10 cellular contexts compared by ENCODE assay signal in genomic region chr18:13465126-13465446, GRCh38.
DNase-seq lines count a peak whose midpoint lies in the region; ATAC-seq and TF ChIP-seq lines count a peak whose summit lies in the region.
"Had no signal": no experiment of that assay in that cellular context is flagged by ENCODE, and none has a peak within 500 bp of the region (broad histone marks: within the 10 kb centered on the region; RNA-seq: fewer than 3 reads in every experiment).

No MANE protein-coding gene starts in this region.

- peaks cover 18 to 40% (median 31%) of the 10 kb centered on the region in 11 experiments; a peak in 21 of 22 replicates for H3K9me3 ChIP-seq in BLaER1 treated with 17β-estradiol and CSF1 and Interleukin-3, amounts not matched to agents 10 nM and 100 nM (replicated peaks in 1 of 11)
- H3K9me3 ChIP-seq in esophagus squamous epithelium: no peaks in the 10 kb centered on the region
- no peaks in the 10 kb centered on the region for H3K9me3 ChIP-seq in hepatocyte (ENCODE audit: low read depth)

- no peak for TF ChIP-seq CTCF in esophagus squamous epithelium (IDR thresholded peaks at IDR 0.05)
- no peak for TF ChIP-seq CTCF in hepatocyte (IDR thresholded peaks at IDR 0.05; ENCODE audit: poor library complexity)

- H3K4me3 ChIP-seq in BLaER1 treated with 17β-estradiol and CSF1 and Interleukin-3, amounts not matched to agents 10 nM and 100 nM: peak overlapping the region; percentile 46 to 69 (median 58)
- H3K4me3 ChIP-seq in esophagus squamous epithelium (peak overlapping the region in 2 of 4 donors; percentile 19 to 37), hepatocyte (no peak overlapping the region)

- peaks cover 0 to 32% (median 24%) of the 10 kb centered on the region in 11 experiments; a peak in 17 of 22 replicates for H3K36me3 ChIP-seq in BLaER1 treated with 17β-estradiol and CSF1 and Interleukin-3, amounts not matched to agents 10 nM and 100 nM
- H3K36me3 ChIP-seq in esophagus squamous epithelium (no peaks in the 10 kb centered on the region), hepatocyte (replicated peaks; ENCODE audit: insufficient read depth, low read depth) (no peaks in the 10 kb centered on the region)

- DNase-seq in esophagus squamous epithelium (lab: John Stamatoyannopoulos, UW) (no peak), NCI-H1417 (lab: John Stamatoyannopoulos, UW) (no peak), hepatocyte (ENCODE audit: low spot score) (no peak), head of caudate nucleus (no peak)
- DNase-seq in effector CD8-positive, alpha-beta T cell (lab: John Stamatoyannopoulos, UW): no peak
- DNase-seq: cerebellar nuclear complex, EL had no signal

- no peaks in the 10 kb centered on the region for H4K20me1 ChIP-seq in BLaER1 treated with 17β-estradiol and CSF1 and Interleukin-3, amounts not matched to agents 10 nM and 100 nM
- no peaks in the 10 kb centered on the region for H4K20me1 ChIP-seq in hepatocyte (ENCODE audit: insufficient read depth, poor library complexity, severe bottlenecking)

- intact Hi-C loops in esophagus squamous epithelium (cut with DNase I) (no loop called here), head of caudate nucleus (cut with DNase I) (no loop called here)

- ATAC-seq in GM19328 (IDR thresholded peaks at IDR 0.05; ENCODE audit: unreplicated experiment) (peak; percentile 21), HG03442 (IDR thresholded peaks at IDR 0.05; ENCODE audit: unreplicated experiment) (peak; percentile 19)

- H3K9ac ChIP-seq in BLaER1 treated with 17β-estradiol and CSF1 and Interleukin-3, amounts not matched to agents 10 nM and 100 nM: peak overlapping the region; percentile 66 to 89 (median 80); a peak in 21 of 22 replicates

- H3K27me3 ChIP-seq in BLaER1 treated with 17β-estradiol and CSF1 and Interleukin-3, amounts not matched to agents 10 nM and 100 nM: no peaks in the 10 kb centered on the region
- H3K27me3 ChIP-seq in esophagus squamous epithelium (no peaks in the 10 kb centered on the region), hepatocyte (no peaks in the 10 kb centered on the region)

- peak overlapping the region; percentile 61 to 96 (median 88) for H3K4me2 ChIP-seq in BLaER1 treated with 17β-estradiol and CSF1 and Interleukin-3, amounts not matched to agents 10 nM and 100 nM
- no peak overlapping the region for H3K4me2 ChIP-seq in hepatocyte

- TF ChIP-seq POLR2A in esophagus squamous epithelium (IDR thresholded peaks at IDR 0.05): no peak

- 62 to 66% methylated on average over 4 of the region's 4 CpGs for WGBS in esophagus squamous epithelium, 2 donors
- WGBS in hepatocyte (ENCODE audit: low lambda C conversion rate, missing lambda C conversion rate): 96% methylated on average over 4 of the region's 4 CpGs

- no peaks in the 10 kb centered on the region for H3K79me2 ChIP-seq in hepatocyte

- no peaks in the 10 kb centered on the region for H3K9me2 ChIP-seq in hepatocyte (replicated peaks; ENCODE audit: insufficient read depth)

- peak overlapping the region; percentile 70 to 98 (median 92); a peak in 21 of 22 replicates for H3K27ac ChIP-seq in BLaER1 treated with 17β-estradiol and CSF1 and Interleukin-3, amounts not matched to agents 10 nM and 100 nM
- peak overlapping the region in 3 of 4 donors; percentile 18 to 68 (median 56) for H3K27ac ChIP-seq in esophagus squamous epithelium
- H3K27ac ChIP-seq in hepatocyte: no peak overlapping the region

- peaks cover 66 to 82% (median 71%) of the 10 kb centered on the region in 10 experiments for H3K4me1 ChIP-seq in BLaER1 treated with 17β-estradiol and CSF1 and Interleukin-3, amounts not matched to agents 10 nM and 100 nM
- H3K4me1 ChIP-seq in esophagus squamous epithelium (peaks cover 0 to 34% (median 0%) of the 10 kb centered on the region in 3 donors), hepatocyte (ENCODE audit: insufficient read depth) (no peaks in the 10 kb centered on the region)

- H2AFZ ChIP-seq in hepatocyte: no peak overlapping the region
